8 cellular contexts compared by ENCODE assay signal in the genomic region with DNA sequence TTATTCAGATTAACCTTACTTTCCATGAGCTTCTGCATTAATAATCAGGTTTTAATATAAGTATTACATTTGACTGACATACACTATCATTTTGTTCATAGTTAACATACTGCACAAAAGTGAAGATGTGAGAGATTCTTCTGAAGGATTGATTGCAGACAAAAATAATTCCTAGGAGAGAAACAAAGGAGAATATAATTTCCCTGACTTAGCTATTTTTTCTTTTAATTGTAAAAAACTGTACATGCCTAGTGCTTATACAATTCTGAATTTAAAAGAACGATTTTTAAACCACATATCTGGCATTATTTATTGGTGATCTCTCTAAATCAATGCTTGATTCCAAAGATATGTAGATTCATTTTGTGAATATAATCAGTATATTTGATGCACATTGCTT. TPM values are rescaled to one million over a fixed set of nuclear protein-coding genes. Genes with fewer than 3 reads are reported as not detected.
"Had no signal": no experiment of that assay in that cellular context is flagged by ENCODE, and none has a peak within 500 bp of the region (broad histone marks: within the 10 kb centered on the region; RNA-seq: fewer than 3 reads in every experiment).

No MANE protein-coding gene starts in this region.

- H3K27ac ChIP-seq: HL-60, KMS-11 had no signal

- H3K4me2 ChIP-seq: KMS-11 had no signal

- FAIRE-seq: HTR-8/SVneo had no signal

- DNase-seq: IMR-90, Karpas-422, KBM-7, KG1 had no signal

- H3K4me1 Mint-ChIP-seq: IgD-negative memory B cell had no signal

- H3K4me3 Mint-ChIP-seq: IgD-negative memory B cell had no signal

- H3K9ac ChIP-seq: KMS-11 had no signal

- H3K27ac Mint-ChIP-seq: IgD-negative memory B cell had no signal

- H3K36me3 Mint-ChIP-seq: IgD-negative memory B cell had no signal

RNA-seq across cellular contexts. Expression of a gene that starts 11.0 kb away (rescaled TPM):
- polyA plus RNA-seq: IgD-negative memory B cell had no signal
